ENCODE assay signal across 8 cellular contexts in genomic region chr12:53626702-53627169, GRCh38. TPM values are rescaled to one million over a fixed set of nuclear protein-coding genes. Genes with fewer than 3 reads are reported as not detected.
DNase-seq lines count a peak whose midpoint lies in the region; ATAC-seq, FAIRE-seq and TF ChIP-seq lines count a peak whose summit lies in the region.

No MANE protein-coding gene starts in this region.

- no peaks in the 10 kb centered on the region for H3K9me3 Mint-ChIP-seq in Caco-2 (ENCODE audit: unreplicated experiment)

- H3K4me3 Mint-ChIP-seq in Caco-2 (ENCODE audit: unreplicated experiment), result peak overlapping the region; percentile 100

- BruUV-seq in Caco-2 (replicated peaks; lab: Mats Ljungman, UMichigan), result TSS peak; percentile 93

- 26% methylated on average over 6 of the region's 6 CpGs for WGBS in right cardiac atrium
- whole genome bisulfite sequencing in stomach, 5 donors, result 20 to 27% (median 21%) methylated on average over 6 of the region's 6 CpGs

- CTCF ChIA-PET in Caco-2 (lab: Charles Lee), result interaction anchor here (1.5 to 2.4 kb wide), 2 partner anchors 49 to 118 kb away, joined by 7 to 14 read pairs; partner anchors contain the start of gene ATP5MC2

- peaks cover 12% of the 10 kb centered on the region for H3K4me1 ChIP-seq in Caco-2
- H3K4me1 ChIP-seq in right cardiac atrium (ENCODE audit: control insufficient read depth, insufficient read depth, low read length), result peaks cover 3% of the 10 kb centered on the region
- peaks cover 18 to 48% (median 36%) of the 10 kb centered on the region in 4 donors for H3K4me1 ChIP-seq in stomach

- intact Hi-C loops in Caco-2 (cut with micrococcal nuclease; ENCODE audit: unreplicated experiment) (loop anchor here (1.0 kb wide), 1 partner anchor 50 kb away; the partner anchor contains the start of gene ATP5MC2), right cardiac atrium (cut with DNase I) (loop anchor here in 2 of 4 donors (5.0 to 10.0 kb wide), 2 partner anchors 48 to 51 kb away; partner anchors contain the start of gene ATP5MC2 (in 2 of the 2)), stomach (cut with DNase I; ENCODE audit: low total_unique reads) (no loop called here)

- DNase-seq in Caco-2, result no peak
- no peak for DNase-seq in right cardiac atrium
- DNase-seq in stomach, result no peak
- no peak for DNase-seq in frontal cortex (ENCODE audit: low spot score in 2 of 2)
- DNase-seq in GM03348 (ENCODE audit: low spot score), result no peak

- FAIRE-seq in frontal cortex (lab: Jason Lieb, UNC), result no peak

- ATAC-seq in GM21515 (IDR thresholded peaks at IDR 0.05; ENCODE audit: unreplicated experiment) (peak; percentile 5), SK-N-SH treated with all-trans-retinoic acid at 6 μM for 48 hours (peak; percentile 4), right cardiac atrium (no peak), HG03045 (IDR thresholded peaks at IDR 0.05; ENCODE audit: unreplicated experiment) (no peak)

- H3K4me3 ChIP-seq in Caco-2 (ENCODE audit: low read depth, low read length) (peak overlapping the region; percentile 56), right cardiac atrium (ENCODE audit: low read length) (peak overlapping the region; percentile 63), stomach (peak overlapping the region; percentile 59 to 86 (median 72))

- H3K4me1 Mint-ChIP-seq in Caco-2 (ENCODE audit: low read depth, unreplicated experiment), result peaks cover 27% of the 10 kb centered on the region

- no peaks in the 10 kb centered on the region for H3K9me3 ChIP-seq in Caco-2
- H3K9me3 ChIP-seq in right cardiac atrium (ENCODE audit: control insufficient read depth, low read length), result no peaks in the 10 kb centered on the region
- H3K9me3 ChIP-seq in stomach, result no peaks in the 10 kb centered on the region

- no peak for TF ChIP-seq CTCF in Caco-2 (IDR thresholded peaks at IDR 0.05; ENCODE audit: insufficient read depth in 1 of 2, low read depth in 1 of 2, low read length in 1 of 2, severe bottlenecking in 1 of 2, unreplicated experiment in 1 of 2)
- TF ChIP-seq CTCF in stomach (IDR thresholded peaks at IDR 0.05), result no peak

- POLR2A ChIA-PET in Caco-2 (lab: Charles Lee), result interaction anchor here (0.6 to 1.5 kb wide), 4 partner anchors 11 to 572 kb away, joined by 3 to 8 read pairs (median 4); partner anchors contain the start of gene ATP5MC2

- no peaks in the 10 kb centered on the region for H3K27me3 Mint-ChIP-seq in Caco-2 (ENCODE audit: insufficient read depth, unreplicated experiment)

- H3K36me3 ChIP-seq in Caco-2 (ENCODE audit: control insufficient read depth, insufficient read depth, low read length) (no peaks in the 10 kb centered on the region), stomach (no peaks in the 10 kb centered on the region)

- H3K36me3 Mint-ChIP-seq in Caco-2 (ENCODE audit: insufficient read depth, unreplicated experiment), result peaks cover 12% of the 10 kb centered on the region

- TF ChIP-seq EP300 in stomach (IDR thresholded peaks at IDR 0.05), result no peak

- H3K27ac Mint-ChIP-seq in Caco-2 (ENCODE audit: unreplicated experiment), result peak overlapping the region; percentile 91

- TF ChIP-seq POLR2A in stomach (IDR thresholded peaks at IDR 0.05), result no peak

- no peak overlapping the region for H3K27ac ChIP-seq in right cardiac atrium (ENCODE audit: low read length)
- H3K27ac ChIP-seq in stomach, result peak overlapping the region; percentile 92 to 95 (median 94)

- no peaks in the 10 kb centered on the region for H3K27me3 ChIP-seq in Caco-2 (replicated peaks; ENCODE audit: control insufficient read depth, insufficient read depth, low read length)
- no peaks in the 10 kb centered on the region for H3K27me3 ChIP-seq in right cardiac atrium (ENCODE audit: control insufficient read depth, insufficient read depth)
- H3K27me3 ChIP-seq in stomach, result no peaks in the 10 kb centered on the region

TF ChIP-seq in SK-N-SH treated with all-trans-retinoic acid at 6 μM for 48 hours, 23 proteins besides CTCF, POLR2A, EP300 and RAD21:
- TF ChIP-seq BACH2 (CRISPR knock-in tag; IDR thresholded peaks at IDR 0.05; ENCODE audit: borderline replicate concordance), result no peak
- no peak for TF ChIP-seq POU6F1 (CRISPR knock-in tag; IDR thresholded peaks at IDR 0.05; ENCODE audit: borderline replicate concordance, low read depth)
- TF ChIP-seq CSRNP3 (CRISPR knock-in tag; IDR thresholded peaks at IDR 0.05), result no peak
- TF ChIP-seq RARB (CRISPR knock-in tag; IDR thresholded peaks at IDR 0.05), result no peak
- TF ChIP-seq ZFP3 (CRISPR knock-in tag; IDR thresholded peaks at IDR 0.05), result no peak
- no peak for TF ChIP-seq GLIS3 (CRISPR knock-in tag; IDR thresholded peaks at IDR 0.05)
- TF ChIP-seq ZC3H10 (CRISPR knock-in tag; IDR thresholded peaks at IDR 0.05), result no peak
- TF ChIP-seq TCF4 (CRISPR knock-in tag; IDR thresholded peaks at IDR 0.05; ENCODE audit: borderline replicate concordance), result no peak

RNA-seq across cellular contexts. Expression of gene ATF7, which starts 0.6 kb away (rescaled TPM):
- total RNA-seq in Caco-2 (2022) (26.9 and 28.7 TPM in 2 replicates), right cardiac atrium (10 to 100 TPM; 30.7 to 36.9 (median 33.3) TPM), stomach (10 to 100 TPM in 4 of 5 donors, 1 to 10 TPM in 1; 9.0 to 93.4 (median 16.5) TPM), frontal cortex (4.1 TPM)
- polyA plus RNA-seq in right cardiac atrium (22.8 TPM), stomach (10 to 100 TPM; 12.9 to 20.9 (median 14.3) TPM)

RNA-seq across cellular contexts. Expression of gene ATP5MC2, which starts 49.1 kb away (rescaled TPM):
- 156 and 160 TPM in 2 replicates for total RNA-seq in Caco-2 (2022)
- total RNA-seq in right cardiac atrium, result 100 to 1,000 TPM; 397 to 507 (median 497) TPM
- 740 TPM for polyA plus RNA-seq in right cardiac atrium
- total RNA-seq in stomach, result 100 to 1,000 TPM in 3 of 5 donors, 10 to 100 TPM in 2; 75.0 to 255 (median 241) TPM
- 100 to 1,000 TPM; 517 to 864 (median 543) TPM for polyA plus RNA-seq in stomach
- 73.0 TPM for total RNA-seq in frontal cortex

Comparison
In these comparisons a context has a peak if more than half of its experiments do, and no peak if none do; other contexts are left out.
1. ATAC-seq: peak in GM21515 (single experiment) and SK-N-SH treated with all-trans-retinoic acid at 6 μM for 48 hours (single experiment); none in right cardiac atrium (0 of 2) and HG03045 (single experiment).
2. Peak in every context shown above with its lines, with median percentiles within 50 percentile points of each other: H3K4me3 ChIP-seq.